ENCODE assay signal across 1 cellular context in genomic region chr12:53626702-53627169, GRCh38.
TF ChIP-seq lines count a peak whose summit lies in the region.

No MANE protein-coding gene starts in this region.

TF ChIP-seq in K562, 482 proteins besides CTCF, POLR2A, EP300 and RAD21:
- TF ChIP-seq MGA (IDR thresholded peaks at IDR 0.05) (0 out of 2 replicates have a peak, but pooled peaks have one; percentile 69), ZNF124 (CRISPR knock-in tag; IDR thresholded peaks at IDR 0.05) (no peak), ELF2 (CRISPR knock-in tag; IDR thresholded peaks at IDR 0.05) (no peak), MCM5 (IDR thresholded peaks at IDR 0.05; ENCODE audit: low read depth) (no peak), SMAD2 (IDR thresholded peaks at IDR 0.05; ENCODE audit: low read depth, low read length) (no peak), C11orf30 (IDR thresholded peaks at IDR 0.05; ENCODE audit: low read depth) (no peak), RBBP5 (IDR thresholded peaks at IDR 0.05; ENCODE audit: borderline replicate concordance, insufficient read depth, low read length, poor library complexity, severe bottlenecking) (peak; percentile 18), ZNF561 (CRISPR knock-in tag; conservative IDR thresholded peaks at IDR 0.05) (no peak), L3MBTL2 (IDR thresholded peaks at IDR 0.05) (0 out of 2 replicates have a peak, but pooled peaks have one; percentile 2), ZNF79 (CRISPR knock-in tag; IDR thresholded peaks at IDR 0.05; ENCODE audit: low read depth) (no peak), HMGN3 (IDR thresholded peaks at IDR 0.05; ENCODE audit: borderline replicate concordance, extremely low read depth, insufficient read length, low read depth, low read length) (no peak), MAFF (IDR thresholded peaks at IDR 0.05; ENCODE audit: low read length) (no peak), TAF15 (IDR thresholded peaks at IDR 0.05; ENCODE audit: low read depth, low read length) (no peak), GATAD2B (IDR thresholded peaks at IDR 0.05; ENCODE audit: borderline replicate concordance) (0 out of 2 replicates have a peak, but pooled peaks have one; percentile 66), ZBTB7A (IDR thresholded peaks at IDR 0.05; ENCODE audit: borderline replicate concordance, control insufficient read depth, low read depth, low read length) (no peak), NFXL1 (CRISPR knock-in tag; IDR thresholded peaks at IDR 0.05) (no peak), NONO (IDR thresholded peaks at IDR 0.05; ENCODE audit: low read depth in 2 of 2, low read length in 1 of 2) (no peak), ATF7 (IDR thresholded peaks at IDR 0.05) (no peak), ZNF354B (CRISPR knock-in tag; IDR thresholded peaks at IDR 0.05) (no peak), SMARCB1 (IDR thresholded peaks at IDR 0.05; ENCODE audit: insufficient read length, low read depth) (no peak), ZKSCAN8 (CRISPR knock-in tag; IDR thresholded peaks at IDR 0.05) (no peak)
- TF ChIP-seq, protein P1, sequence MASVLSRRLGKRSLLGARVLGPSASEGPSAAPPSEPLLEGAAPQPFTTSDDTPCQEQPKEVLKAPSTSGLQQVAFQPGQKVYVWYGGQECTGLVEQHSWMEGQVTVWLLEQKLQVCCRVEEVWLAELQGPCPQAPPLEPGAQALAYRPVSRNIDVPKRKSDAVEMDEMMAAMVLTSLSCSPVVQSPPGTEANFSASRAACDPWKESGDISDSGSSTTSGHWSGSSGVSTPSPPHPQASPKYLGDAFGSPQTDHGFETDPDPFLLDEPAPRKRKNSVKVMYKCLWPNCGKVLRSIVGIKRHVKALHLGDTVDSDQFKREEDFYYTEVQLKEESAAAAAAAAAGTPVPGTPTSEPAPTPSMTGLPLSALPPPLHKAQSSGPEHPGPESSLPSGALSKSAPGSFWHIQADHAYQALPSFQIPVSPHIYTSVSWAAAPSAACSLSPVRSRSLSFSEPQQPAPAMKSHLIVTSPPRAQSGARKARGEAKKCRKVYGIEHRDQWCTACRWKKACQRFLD (CRISPR knock-in tag; IDR thresholded peaks at IDR 0.05): 0 out of 2 replicates have a peak, but pooled peaks have one; percentile 44
- TF ChIP-seq, protein P2, sequence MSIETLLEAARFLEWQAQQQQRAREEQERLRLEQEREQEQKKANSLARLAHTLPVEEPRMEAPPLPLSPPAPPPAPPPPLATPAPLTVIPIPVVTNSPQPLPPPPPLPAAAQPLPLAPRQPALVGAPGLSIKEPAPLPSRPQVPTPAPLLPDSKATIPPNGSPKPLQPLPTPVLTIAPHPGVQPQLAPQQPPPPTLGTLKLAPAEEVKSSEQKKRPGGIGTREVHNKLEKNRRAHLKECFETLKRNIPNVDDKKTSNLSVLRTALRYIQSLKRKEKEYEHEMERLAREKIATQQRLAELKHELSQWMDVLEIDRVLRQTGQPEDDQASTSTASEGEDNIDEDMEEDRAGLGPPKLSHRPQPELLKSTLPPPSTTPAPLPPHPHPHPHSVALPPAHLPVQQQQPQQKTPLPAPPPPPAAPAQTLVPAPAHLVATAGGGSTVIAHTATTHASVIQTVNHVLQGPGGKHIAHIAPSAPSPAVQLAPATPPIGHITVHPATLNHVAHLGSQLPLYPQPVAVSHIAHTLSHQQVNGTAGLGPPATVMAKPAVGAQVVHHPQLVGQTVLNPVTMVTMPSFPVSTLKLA (conservative IDR thresholded peaks at IDR 0.05): 0 out of 4 replicates have a peak, but pooled peaks of 1 of the 2 experiments have one; percentile 13
